In genomic region chr3:94069242-94069813, GRCh38 we compare ENCODE assay signal across 8 cellular contexts. TPM values are rescaled to one million over a fixed set of nuclear protein-coding genes. Genes with fewer than 3 reads are reported as not detected.
DNase-seq lines count a peak whose midpoint lies in the region; ATAC-seq and TF ChIP-seq lines count a peak whose summit lies in the region.

No MANE protein-coding gene starts in this region.

- CTCF ChIA-PET in CD4-positive, alpha-beta T cell (lab: Charles Lee): interaction anchor here (1.0 to 1.6 kb wide), 9 partner anchors 9 to 96 kb away, joined by 3 to 7 read pairs (median 3); partner anchors contain the start of genes ARL13B, PROS1 and STX19

- no peaks in the 10 kb centered on the region for H3K27me3 ChIP-seq in CD4-positive, alpha-beta T cell (ENCODE audit: control insufficient read depth, insufficient read depth, low read length)
- H3K27me3 ChIP-seq in HL-60 (ENCODE audit: insufficient read depth, poor library complexity, severe bottlenecking): no peaks in the 10 kb centered on the region

- no peaks in the 10 kb centered on the region for H3K9me3 Mint-ChIP-seq in CD4-positive, alpha-beta T cell
- no peaks in the 10 kb centered on the region for H3K9me3 Mint-ChIP-seq in activated T-helper 17 cell treated with anti-CD3 and anti-CD28 coated beads, Interleukin-2, amount 50 U/mL, for 72 hours

- H3K27ac ChIP-seq in CD4-positive, alpha-beta T cell (ENCODE audit: low read depth, low read length): no peak overlapping the region
- H3K27ac ChIP-seq in HL-60 (replicated peaks): no peak overlapping the region

- intact Hi-C loops in CD4-positive, alpha-beta T cell (cut with DNase I, micrococcal nuclease): loop anchor here (1.0 kb wide), 2 partner anchors 65 to 66 kb away; no protein-coding TSS in a partner anchor

- TF ChIP-seq CTCF in CD4-positive, alpha-beta T cell (IDR thresholded peaks at IDR 0.05): peak; percentile 70
- TF ChIP-seq CTCF in HL-60 (IDR thresholded peaks at IDR 0.05; ENCODE audit: insufficient read depth, low read length): peak; percentile 14

- no peaks in the 10 kb centered on the region for H3K9me3 ChIP-seq in CD4-positive, alpha-beta T cell (ENCODE audit: control insufficient read depth, low read length)

- H3K4me3 Mint-ChIP-seq in CD4-positive, alpha-beta T cell: peak overlapping the region; percentile 17
- H3K4me3 Mint-ChIP-seq in activated T-helper 17 cell treated with anti-CD3 and anti-CD28 coated beads, Interleukin-2, amount 50 U/mL, for 72 hours: no peak overlapping the region

- H3K27me3 Mint-ChIP-seq in CD4-positive, alpha-beta T cell: no peaks in the 10 kb centered on the region
- no peaks in the 10 kb centered on the region for H3K27me3 Mint-ChIP-seq in activated T-helper 17 cell treated with anti-CD3 and anti-CD28 coated beads, Interleukin-2, amount 50 U/mL, for 72 hours

- peaks cover 85% of the 10 kb centered on the region for H3K4me1 Mint-ChIP-seq in CD4-positive, alpha-beta T cell (ENCODE audit: low read depth)
- H3K4me1 Mint-ChIP-seq in activated T-helper 17 cell treated with anti-CD3 and anti-CD28 coated beads, Interleukin-2, amount 50 U/mL, for 72 hours: peaks cover 56% of the 10 kb centered on the region

- peak overlapping the region; percentile 29 for H3K27ac Mint-ChIP-seq in CD4-positive, alpha-beta T cell
- peak overlapping the region; percentile 60 for H3K27ac Mint-ChIP-seq in activated T-helper 17 cell treated with anti-CD3 and anti-CD28 coated beads, Interleukin-2, amount 50 U/mL, for 72 hours

- H3K4me3 ChIP-seq in HL-60 (replicated peaks; ENCODE audit: insufficient read depth, low read length): no peak overlapping the region

- POLR2A ChIA-PET in CD4-positive, alpha-beta T cell (lab: Charles Lee): interaction anchor here (1.1 kb wide), 1 partner anchor 90 kb away, joined by 4 read pairs; the partner anchor contains the start of gene ARL13B

- no peak for DNase-seq in CD4-positive, alpha-beta T cell
- DNase-seq in HL-60 (ENCODE audit: low read depth in 1 of 2, low spot score in 1 of 2) (no peak), left lobe of liver (ENCODE audit: low spot score) (no peak), NCI-H187 treated with DMSO at 0.1 percent for 48 hours (lab: John Stamatoyannopoulos, UW) (no peak)
- no peak for DNase-seq in activated effector memory CD4-positive, alpha-beta T cell treated with Interleukin-2 at 50 U/mL for 16 hours

- H3K36me3 Mint-ChIP-seq in CD4-positive, alpha-beta T cell (ENCODE audit: low read depth): peaks cover 88% of the 10 kb centered on the region
- peaks cover 92% of the 10 kb centered on the region for H3K36me3 Mint-ChIP-seq in activated T-helper 17 cell treated with anti-CD3 and anti-CD28 coated beads, Interleukin-2, amount 50 U/mL, for 72 hours (ENCODE audit: low read depth)

- ATAC-seq in CD4-positive, alpha-beta T cell (ENCODE audit: poor library complexity): peak; percentile 43
- ATAC-seq in activated T-helper 17 cell treated with anti-CD3 and anti-CD28 coated beads, Interleukin-2, amount 50 U/mL, for 72 hours (replicated peaks): no peak
- ATAC-seq in left lobe of liver (peak; percentile 71), HG02588 (IDR thresholded peaks at IDR 0.05; ENCODE audit: unreplicated experiment) (no peak), HG03097 (IDR thresholded peaks at IDR 0.05; ENCODE audit: low FRiP score, unreplicated experiment) (no peak)

RNA-seq across cellular contexts. Expression of gene NSUN3, which starts 6.5 kb away (rescaled TPM):
- 10 to 100 TPM; 12.4 to 13.4 TPM for total RNA-seq in CD4-positive, alpha-beta T cell
- 10 to 100 TPM; 17.8 to 25.8 TPM for total RNA-seq in activated T-helper 17 cell treated with anti-CD3 and anti-CD28 coated beads, Interleukin-2, amount 50 U/mL, for 72 hours
- total RNA-seq in left lobe of liver: 4.8 TPM

RNA-seq across cellular contexts. Expression of gene DHFR2, which starts 6.6 kb away (rescaled TPM):
- under 1 TPM; 0.74 to 0.75 TPM for total RNA-seq in CD4-positive, alpha-beta T cell
- 1 to 10 TPM; 7.9 to 9.4 TPM for total RNA-seq in activated T-helper 17 cell treated with anti-CD3 and anti-CD28 coated beads, Interleukin-2, amount 50 U/mL, for 72 hours
- total RNA-seq in left lobe of liver: 4.1 TPM

RNA-seq across cellular contexts. Expression of gene STX19, which starts 40.9 kb away (rescaled TPM):
- total RNA-seq in CD4-positive, alpha-beta T cell: not detected
- total RNA-seq in activated T-helper 17 cell treated with anti-CD3 and anti-CD28 coated beads, Interleukin-2, amount 50 U/mL, for 72 hours: not detected
- total RNA-seq in left lobe of liver: not detected

Comparison
In these comparisons a context has a peak if more than half of its experiments do, and no peak if none do; other contexts are left out.
1. ATAC-seq: peak in CD4-positive, alpha-beta T cell (single experiment) and left lobe of liver (single experiment); none in activated T-helper 17 cell treated with anti-CD3 and anti-CD28 coated beads, Interleukin-2, amount 50 U/mL, for 72 hours (single experiment), HG02588 (single experiment) and HG03097 (single experiment).